ENCODE assay signal across 8 cellular contexts in genomic region chr6:155171109-155171746, GRCh38.
A peak's percentile ranks its signal among the peaks of the same experiment; 100 is the strongest.
DNase-seq lines count a peak whose midpoint lies in the region; ATAC-seq, FAIRE-seq and TF ChIP-seq lines count a peak whose summit lies in the region.

No MANE protein-coding gene starts in this region.

- no peak overlapping the region for H3K4me3 ChIP-seq in fibroblast of mammary gland (ENCODE audit: control insufficient read depth, low read depth, low read length)
- H3K4me3 ChIP-seq in psoas muscle, result peak overlapping the region; percentile 23
- no peak overlapping the region for H3K4me3 ChIP-seq in uterus

- H3K4me1 ChIP-seq in psoas muscle, result no peaks in the 10 kb centered on the region
- no peaks in the 10 kb centered on the region for H3K4me1 ChIP-seq in uterus

- intact Hi-C loops in psoas muscle (cut with DNase I) (loop anchor here (5.0 to 10.0 kb wide), 4 partner anchors 244 to 494 kb away; no protein-coding TSS in a partner anchor), uterus (cut with DNase I; ENCODE audit: low total_unique reads) (loop anchor here (10.0 kb wide), 1 partner anchor 74 kb away; no protein-coding TSS in a partner anchor)

- peak; percentile 89 for ATAC-seq in HG02642 (IDR thresholded peaks at IDR 0.05; ENCODE audit: poor library complexity, unreplicated experiment)
- ATAC-seq in psoas muscle, result peak; percentile 36 to 68 (median 53)

- no peaks in the 10 kb centered on the region for H3K36me3 ChIP-seq in psoas muscle (ENCODE audit: insufficient read depth in 1 of 2, low read depth in 1 of 2)
- H3K36me3 ChIP-seq in uterus, result no peaks in the 10 kb centered on the region

- TF ChIP-seq POLR2A in uterus (IDR thresholded peaks at IDR 0.05), result no peak

- no peaks in the 10 kb centered on the region for H3K9me3 ChIP-seq in psoas muscle
- no peaks in the 10 kb centered on the region for H3K9me3 ChIP-seq in uterus

- TF ChIP-seq CTCF in fibroblast of mammary gland (conservative IDR thresholded peaks at IDR 0.05; ENCODE audit: control insufficient read depth, insufficient read depth, low read depth, low read length) (no peak), psoas muscle (IDR thresholded peaks at IDR 0.05) (no peak), uterus (IDR thresholded peaks at IDR 0.05) (no peak)

- H3K27me3 ChIP-seq in psoas muscle (ENCODE audit: insufficient read depth in 3 of 3, low read length in 2 of 3) (no peaks in the 10 kb centered on the region), uterus (no peaks in the 10 kb centered on the region)

- H3K27ac ChIP-seq in psoas muscle (peak overlapping the region; percentile 12), uterus (peak overlapping the region in 1 of 2 donors; percentile 7)

- WGBS in psoas muscle, 3 donors, result 38 to 52% (median 39%) methylated on average over 6 of the region's 6 CpGs

- peak; percentile 75 for FAIRE-seq in GM18507 (lab: Jason Lieb, UNC)

- DNase-seq in GM18507 (ENCODE audit: extremely low spot score, insufficient read length, low read depth), result peak; percentile 45
- peak; percentile 75 for DNase-seq in NCI-H2171 (lab: John Stamatoyannopoulos, UW)
- DNase-seq in activated T-cell treated with anti-CD3 and anti-CD28 coated beads for 1 hour (ENCODE audit: low read depth), result peak; percentile 53
- DNase-seq in fibroblast of mammary gland (ENCODE audit: low read depth), result peak; percentile 96
- peak; percentile 69 to 73 for DNase-seq in psoas muscle
- DNase-seq in uterus, result peak; percentile 24 to 39
- no peak for DNase-seq in islet precursor cell
